Comparison of ENCODE assay signal across 19 cellular contexts in genomic region chr15:38691365-38691764, GRCh38.
A peak's percentile ranks its signal among the peaks of the same experiment; 100 is the strongest.
DNase-seq lines count a peak whose midpoint lies in the region; ATAC-seq and TF ChIP-seq lines count a peak whose summit lies in the region.
"Had no signal": no experiment of that assay in that cellular context is flagged by ENCODE, and none has a peak within 500 bp of the region (broad histone marks: within the 10 kb centered on the region; RNA-seq: fewer than 3 reads in every experiment).

No MANE protein-coding gene starts in this region.

- H3K4me3 Mint-ChIP-seq in activated T-cell treated with anti-CD3 and anti-CD28 coated beads, Interleukin-2, amount 50 U/mL, for 72 hours, result peak overlapping the region; percentile 18 to 53
- no peak overlapping the region for H3K4me3 Mint-ChIP-seq in activated T-cell treated with anti-CD3 and anti-CD28 coated beads, Interleukin-2, amount 50 U/mL, for 4 hours
- no peak overlapping the region for H3K4me3 Mint-ChIP-seq in activated naive CD8-positive, alpha-beta T cell treated with anti-CD3 and anti-CD28 coated beads for 36 hours
- H3K4me3 Mint-ChIP-seq: activated naive CD4-positive, alpha-beta T cell treated with anti-CD3 and anti-CD28 coated beads for 36 hours; B cell; CD8-positive, alpha-beta memory T cell had no signal

- no peaks in the 10 kb centered on the region for H3K27me3 Mint-ChIP-seq in activated T-cell treated with anti-CD3 and anti-CD28 coated beads, Interleukin-2, amount 50 U/mL, for 72 hours (ENCODE audit: low read depth)
- H3K27me3 Mint-ChIP-seq in activated T-cell treated with anti-CD3 and anti-CD28 coated beads, Interleukin-2, amount 50 U/mL, for 4 hours (ENCODE audit: low read depth), result no peaks in the 10 kb centered on the region
- no peaks in the 10 kb centered on the region for H3K27me3 Mint-ChIP-seq in activated naive CD8-positive, alpha-beta T cell treated with anti-CD3 and anti-CD28 coated beads for 36 hours
- H3K27me3 Mint-ChIP-seq: B cell; CD8-positive, alpha-beta memory T cell had no signal

- H3K27ac Mint-ChIP-seq in activated T-cell treated with anti-CD3 and anti-CD28 coated beads, Interleukin-2, amount 50 U/mL, for 72 hours, result peak overlapping the region; percentile 82
- H3K27ac Mint-ChIP-seq in activated naive CD8-positive, alpha-beta T cell treated with anti-CD3 and anti-CD28 coated beads for 36 hours, result peak overlapping the region; percentile 57
- H3K27ac Mint-ChIP-seq: activated naive CD4-positive, alpha-beta T cell treated with anti-CD3 and anti-CD28 coated beads for 36 hours; B cell; progenitor cell of endocrine pancreas had no signal

- no peak overlapping the region for H2AFZ ChIP-seq in Loucy (ENCODE audit: low read length)

- no peak overlapping the region for H3K4me3 ChIP-seq in Loucy (ENCODE audit: low read length, poor library complexity, severe bottlenecking)
- H3K4me3 ChIP-seq: breast epithelium, HAP-1, heart right ventricle, sigmoid colon, transverse colon had no signal

- H3K4me1 ChIP-seq in Loucy (ENCODE audit: insufficient read depth, low read length, poor library complexity, severe bottlenecking), result peaks cover 82% of the 10 kb centered on the region
- H3K4me1 ChIP-seq: breast epithelium, HAP-1, sigmoid colon, transverse colon had no signal

- H3K79me2 ChIP-seq in Loucy (ENCODE audit: insufficient read depth, low read length), result no peaks in the 10 kb centered on the region

- H3K9me3 Mint-ChIP-seq in activated T-cell treated with anti-CD3 and anti-CD28 coated beads, Interleukin-2, amount 50 U/mL, for 72 hours, result peaks cover 2% of the 10 kb centered on the region in 2 donors
- no peaks in the 10 kb centered on the region for H3K9me3 Mint-ChIP-seq in activated T-cell treated with anti-CD3 and anti-CD28 coated beads, Interleukin-2, amount 50 U/mL, for 4 hours
- no peaks in the 10 kb centered on the region for H3K9me3 Mint-ChIP-seq in activated naive CD8-positive, alpha-beta T cell treated with anti-CD3 and anti-CD28 coated beads for 36 hours
- H3K9me3 Mint-ChIP-seq: activated naive CD4-positive, alpha-beta T cell treated with anti-CD3 and anti-CD28 coated beads for 36 hours; CD8-positive, alpha-beta memory T cell had no signal

- no peak for TF ChIP-seq CTCF in Loucy (conservative IDR thresholded peaks at IDR 0.05; ENCODE audit: low read length)

- H3K4me1 Mint-ChIP-seq in activated T-cell treated with anti-CD3 and anti-CD28 coated beads, Interleukin-2, amount 50 U/mL, for 72 hours (ENCODE audit: low read depth), result peaks cover 88% of the 10 kb centered on the region
- H3K4me1 Mint-ChIP-seq in activated T-cell treated with anti-CD3 and anti-CD28 coated beads, Interleukin-2, amount 50 U/mL, for 4 hours (ENCODE audit: low read depth), result peaks cover 79% of the 10 kb centered on the region
- H3K4me1 Mint-ChIP-seq in activated naive CD8-positive, alpha-beta T cell treated with anti-CD3 and anti-CD28 coated beads for 36 hours, result peaks cover 71% of the 10 kb centered on the region

- H3K9me3 ChIP-seq in Loucy (ENCODE audit: insufficient read depth, low read depth, low read length), result no peaks in the 10 kb centered on the region
- H3K9me3 ChIP-seq: breast epithelium, HAP-1, sigmoid colon, transverse colon had no signal

- no peaks in the 10 kb centered on the region for H3K9me2 ChIP-seq in Loucy (replicated peaks; ENCODE audit: low read depth, low read length)

- DNase-seq in activated T-cell treated with anti-CD3 and anti-CD28 coated beads, Interleukin-2, amount 50 U/mL, for 72 hours, result no peak
- DNase-seq in activated T-cell treated with anti-CD3 and anti-CD28 coated beads, Interleukin-2, amount 50 U/mL, for 4 hours, result no peak
- DNase-seq in activated naive CD8-positive, alpha-beta T cell treated with anti-CD3 and anti-CD28 coated beads for 36 hours, result no peak
- DNase-seq in sciatic nerve (ENCODE audit: low spot score) (no peak), NCI-H82 treated with DMSO at 0.1 percent for 48 hours (lab: John Stamatoyannopoulos, UW; ENCODE audit: unreplicated experiment) (no peak)
- DNase-seq: sigmoid colon had no signal

- peak overlapping the region; percentile 11 for H3K4me2 ChIP-seq in Loucy (ENCODE audit: low read depth, low read length, poor library complexity, severe bottlenecking)
- H3K4me2 ChIP-seq: KMS-11 had no signal

- peaks cover 24% of the 10 kb centered on the region for H3F3A ChIP-seq in Loucy (ENCODE audit: low read depth)

- H4K20me1 ChIP-seq in Loucy (ENCODE audit: insufficient read depth, low read length, poor library complexity, severe bottlenecking), result no peaks in the 10 kb centered on the region

- no peaks in the 10 kb centered on the region for H3K27me3 ChIP-seq in Loucy (ENCODE audit: insufficient read depth, low read length, poor library complexity, severe bottlenecking)
- H3K27me3 ChIP-seq: breast epithelium, heart right ventricle, sigmoid colon, transverse colon had no signal

- ATAC-seq in activated T-cell treated with anti-CD3 and anti-CD28 coated beads, Interleukin-2, amount 50 U/mL, for 72 hours (replicated peaks in 1 of 2), result no peak
- no peak for ATAC-seq in activated T-cell treated with anti-CD3 and anti-CD28 coated beads, Interleukin-2, amount 50 U/mL, for 4 hours
- peak; percentile 31 for ATAC-seq in sciatic nerve
- no peak for ATAC-seq in GM21447 (IDR thresholded peaks at IDR 0.05; ENCODE audit: unreplicated experiment)
- no peak for ATAC-seq in GM18873 (IDR thresholded peaks at IDR 0.05; ENCODE audit: low FRiP score, unreplicated experiment)

- peaks cover 0 to 2% of the 10 kb centered on the region in 2 donors for H3K36me3 Mint-ChIP-seq in activated T-cell treated with anti-CD3 and anti-CD28 coated beads, Interleukin-2, amount 50 U/mL, for 72 hours (ENCODE audit: insufficient read depth in 2 of 2)
- H3K36me3 Mint-ChIP-seq in activated T-cell treated with anti-CD3 and anti-CD28 coated beads, Interleukin-2, amount 50 U/mL, for 4 hours (ENCODE audit: insufficient read depth), result no peaks in the 10 kb centered on the region
- H3K36me3 Mint-ChIP-seq in activated naive CD8-positive, alpha-beta T cell treated with anti-CD3 and anti-CD28 coated beads for 36 hours, result no peaks in the 10 kb centered on the region
- H3K36me3 Mint-ChIP-seq: CD8-positive, alpha-beta memory T cell had no signal

- peak overlapping the region; percentile 45 for H3K9ac ChIP-seq in Loucy (ENCODE audit: low read depth, low read length, poor library complexity, severe bottlenecking)
- H3K9ac ChIP-seq: KMS-11 had no signal

- intact Hi-C loops in sciatic nerve (cut with DNase I), result no loop called here

- H3K36me3 ChIP-seq in Loucy (ENCODE audit: insufficient read depth, low read length), result no peaks in the 10 kb centered on the region
- H3K36me3 ChIP-seq: breast epithelium, HAP-1, heart right ventricle, sigmoid colon, transverse colon, WERI-Rb-1 had no signal

Comparison
In these comparisons a context has a peak if more than half of its experiments do, and no peak if none do; other contexts are left out.
1. H3K4me3 Mint-ChIP-seq: peak in activated T-cell treated with anti-CD3 and anti-CD28 coated beads, Interleukin-2, amount 50 U/mL, for 72 hours (2 of 2); none in activated T-cell treated with anti-CD3 and anti-CD28 coated beads, Interleukin-2, amount 50 U/mL, for 4 hours (single experiment) and activated naive CD8-positive, alpha-beta T cell treated with anti-CD3 and anti-CD28 coated beads for 36 hours (single experiment).